Comparison of ENCODE assay signal across 7 cellular contexts in genomic region chr2:144514731-144515424, GRCh38. TPM values are rescaled to one million over a fixed set of nuclear protein-coding genes. Genes with fewer than 3 reads are reported as not detected.
DNase-seq lines count a peak whose midpoint lies in the region; ATAC-seq and TF ChIP-seq lines count a peak whose summit lies in the region.

No MANE protein-coding gene starts in this region.

- no peaks in the 10 kb centered on the region for H3K36me3 ChIP-seq in right lobe of liver
- peaks cover 0 to 4% (median 0%) of the 10 kb centered on the region in 5 donors for H3K36me3 ChIP-seq in subcutaneous abdominal adipose tissue (ENCODE audit: control insufficient read depth in 5 of 5, insufficient read depth in 5 of 5, low read length in 5 of 5)
- no peaks in the 10 kb centered on the region for H3K36me3 ChIP-seq in effector memory CD4-positive, alpha-beta T cell (ENCODE audit: control insufficient read depth, insufficient read depth, low read length)

- H3K4me3 ChIP-seq in astrocyte of the cerebellum (ENCODE audit: low read depth, low read length) (peak overlapping the region; percentile 73), right lobe of liver (peak overlapping the region; percentile 51 to 57 (median 53)), subcutaneous abdominal adipose tissue (ENCODE audit: low read depth in 1 of 5, low read length in 5 of 5) (peak overlapping the region; percentile 78 to 94 (median 92))
- no peak overlapping the region for H3K4me3 ChIP-seq in effector memory CD4-positive, alpha-beta T cell (ENCODE audit: insufficient read depth, low read depth, low read length, poor library complexity, severe bottlenecking)

- H3K27me3 ChIP-seq in right lobe of liver (peaks cover 0 to 4% of the 10 kb centered on the region in 2 donors), subcutaneous abdominal adipose tissue (ENCODE audit: control insufficient read depth in 5 of 5, insufficient read depth in 4 of 5, low read length in 5 of 5) (no peaks in the 10 kb centered on the region)
- peaks cover 41% of the 10 kb centered on the region for H3K27me3 ChIP-seq in effector memory CD4-positive, alpha-beta T cell (replicated peaks; ENCODE audit: control insufficient read depth, insufficient read depth, low read length, poor library complexity, severe bottlenecking)

- no peak for TF ChIP-seq POLR2A in right lobe of liver (IDR thresholded peaks at IDR 0.05)

- intact Hi-C loops in right lobe of liver (cut with DNase I) = no loop called here

- 3% methylated on average over 4 of the region's 7 CpGs for WGBS in right lobe of liver (ENCODE audit: insufficient coverage, low coverage, low lambda C conversion rate, missing lambda C conversion rate)

- DNase-seq in KBM-7 (peak; percentile 33), astrocyte of the cerebellum (ENCODE audit: low read depth) (no peak), right lobe of liver (no peak)
- no peak for DNase-seq in effector memory CD4-positive, alpha-beta T cell

- in situ Hi-C loops in KBM-7 (cut with MboI; ENCODE audit: low pct_unique_long_range_greater_than_20kb, low sequenced_read_pairs) = no loop called here
- in situ Hi-C loops in astrocyte of the cerebellum (cut with HindIII; ENCODE audit: low sequenced_read_pairs) = loop anchor here (25.0 kb wide), 1 partner anchor 1247 kb away; no protein-coding TSS in a partner anchor

- TF ChIP-seq CTCF in astrocyte of the cerebellum (IDR thresholded peaks at IDR 0.05; ENCODE audit: low read depth, low read length, missing control alignments) (no peak), right lobe of liver (IDR thresholded peaks at IDR 0.05) (no peak)

- peak overlapping the region; percentile 51 to 97 (median 95) for H3K9ac ChIP-seq in subcutaneous abdominal adipose tissue (ENCODE audit: low read length in 5 of 5)

- H3K27ac ChIP-seq in right lobe of liver = peak overlapping the region; percentile 84 to 96 (median 89)
- peak overlapping the region; percentile 98 for H3K27ac ChIP-seq in subcutaneous abdominal adipose tissue (ENCODE audit: low read depth, low read length)
- no peak overlapping the region for H3K27ac ChIP-seq in effector memory CD4-positive, alpha-beta T cell (ENCODE audit: insufficient read depth, low read length, poor library complexity, severe bottlenecking)

- ATAC-seq in right lobe of liver (no peak), GM18858 (IDR thresholded peaks at IDR 0.05; ENCODE audit: unreplicated experiment) (no peak), HG02840 (IDR thresholded peaks at IDR 0.05; ENCODE audit: low FRiP score, unreplicated experiment) (no peak)

- H3K4me1 ChIP-seq in right lobe of liver = peaks cover 0 to 7% (median 0%) of the 10 kb centered on the region in 4 donors
- H3K4me1 ChIP-seq in subcutaneous abdominal adipose tissue (ENCODE audit: control insufficient read depth in 5 of 5, insufficient read depth in 5 of 5, low read length in 5 of 5) = peaks cover 7 to 69% (median 46%) of the 10 kb centered on the region in 5 donors
- peaks cover 16% of the 10 kb centered on the region for H3K4me1 ChIP-seq in effector memory CD4-positive, alpha-beta T cell (ENCODE audit: control insufficient read depth, insufficient read depth, low read length, poor library complexity, severe bottlenecking)

- H3K9me3 ChIP-seq in right lobe of liver (no peaks in the 10 kb centered on the region), subcutaneous abdominal adipose tissue (ENCODE audit: control insufficient read depth in 5 of 5, low read length in 5 of 5) (no peaks in the 10 kb centered on the region)
- H3K9me3 ChIP-seq in effector memory CD4-positive, alpha-beta T cell (ENCODE audit: control insufficient read depth, low read length) = no peaks in the 10 kb centered on the region

RNA-seq across cellular contexts. Expression of gene ZEB2, which starts 5.0 kb away (rescaled TPM):
- 10 to 100 TPM; 13.5 to 35.9 (median 21.7) TPM for total RNA-seq in right lobe of liver
